8 cellular contexts compared by ENCODE assay signal in the genomic region with DNA sequence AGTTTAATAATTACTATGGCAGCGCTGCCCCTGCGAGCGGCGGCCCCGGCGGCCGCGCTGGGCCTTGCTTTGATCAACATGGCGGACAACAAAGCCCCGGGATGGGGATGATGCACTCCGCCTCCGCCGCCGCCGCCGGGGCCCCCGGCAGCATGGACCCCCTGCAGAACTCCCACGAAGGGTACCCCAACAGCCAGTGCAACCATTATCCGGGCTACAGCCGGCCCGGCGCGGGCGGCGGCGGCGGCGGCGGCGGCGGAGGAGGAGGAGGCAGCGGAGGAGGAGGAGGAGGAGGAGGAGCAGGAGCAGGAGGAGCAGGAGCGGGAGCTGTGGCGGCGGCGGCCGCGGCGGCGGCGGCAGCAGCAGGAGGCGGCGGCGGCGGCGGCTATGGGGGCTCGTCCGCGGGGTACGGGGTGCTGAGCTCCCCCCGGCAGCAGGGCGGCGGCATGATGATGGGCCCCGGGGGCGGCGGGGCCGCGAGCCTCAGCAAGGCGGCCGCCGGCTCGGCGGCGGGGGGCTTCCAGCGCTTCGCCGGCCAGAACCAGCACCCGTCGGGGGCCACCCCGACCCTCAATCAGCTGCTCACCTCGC. TPM values are rescaled to one million over a fixed set of nuclear protein-coding genes. Genes with fewer than 3 reads are reported as not detected.
DNase-seq lines count a peak whose midpoint lies in the region; ATAC-seq and TF ChIP-seq lines count a peak whose summit lies in the region.

No MANE protein-coding gene starts in this region.

- peaks cover 69% of the 10 kb centered on the region for H3K79me2 ChIP-seq in ACC112 (ENCODE audit: control insufficient read depth, insufficient read depth, low read length, unreplicated experiment)
- H3K79me2 ChIP-seq in OCI-LY1 (ENCODE audit: insufficient read depth, low read length): peaks cover 42% of the 10 kb centered on the region

- H2AFZ ChIP-seq in ACC112 (ENCODE audit: low read length, unreplicated experiment): peak overlapping the region; percentile 17
- no peak overlapping the region for H2AFZ ChIP-seq in OCI-LY1 (ENCODE audit: low read length)

- no peaks in the 10 kb centered on the region for H3K9me2 ChIP-seq in OCI-LY1 (ENCODE audit: low read depth, low read length)

- H3K36me3 ChIP-seq in ACC112 (ENCODE audit: insufficient read depth, low read length) (no peaks in the 10 kb centered on the region), OCI-LY1 (ENCODE audit: insufficient read depth, low read length) (peaks cover 4% of the 10 kb centered on the region; the same call in 1 of the 2 replicates), thoracic aorta (no peaks in the 10 kb centered on the region)

- H3K4me3 Mint-ChIP-seq in activated T-helper 17 cell treated with anti-CD3 and anti-CD28 coated beads, Interleukin-2, amount 50 U/mL, for 72 hours: peak overlapping the region; percentile 92

- no peaks in the 10 kb centered on the region for H3F3A ChIP-seq in OCI-LY1 (ENCODE audit: insufficient read depth, low read length)

- H3K9ac ChIP-seq in OCI-LY1 (ENCODE audit: low read length): peak overlapping the region; percentile 92

- H3K27ac ChIP-seq in ACC112 (ENCODE audit: low read depth, low read length) (peak overlapping the region; percentile 56), OCI-LY1 (ENCODE audit: low read depth, low read length, poor library complexity, severe bottlenecking) (peak overlapping the region; percentile 88), thoracic aorta (peak overlapping the region; percentile 93 to 94)

- H3K4me3 ChIP-seq in ACC112 (ENCODE audit: low read depth, low read length) (peak overlapping the region; percentile 89), OCI-LY1 (ENCODE audit: low read depth, low read length, poor library complexity, severe bottlenecking) (peak overlapping the region; percentile 81), foreskin fibroblast (ENCODE audit: low read depth in 1 of 2, low read length in 2 of 2) (peak overlapping the region; percentile 67 to 89), thoracic aorta (peak overlapping the region; percentile 89)

- no peaks in the 10 kb centered on the region for H4K20me1 ChIP-seq in OCI-LY1 (ENCODE audit: insufficient read depth, low read length)

- H3K36me3 Mint-ChIP-seq in activated T-helper 17 cell treated with anti-CD3 and anti-CD28 coated beads, Interleukin-2, amount 50 U/mL, for 72 hours (ENCODE audit: low read depth): peaks cover 34% of the 10 kb centered on the region

- no peaks in the 10 kb centered on the region for H3K9me3 Mint-ChIP-seq in activated T-helper 17 cell treated with anti-CD3 and anti-CD28 coated beads, Interleukin-2, amount 50 U/mL, for 72 hours

- H3K4me1 Mint-ChIP-seq in activated T-helper 17 cell treated with anti-CD3 and anti-CD28 coated beads, Interleukin-2, amount 50 U/mL, for 72 hours: peaks cover 9% of the 10 kb centered on the region

- TF ChIP-seq CTCF in OCI-LY1 (IDR thresholded peaks at IDR 0.05; ENCODE audit: low read length) (no peak), foreskin fibroblast (IDR thresholded peaks at IDR 0.05; ENCODE audit: low read depth, low read length) (no peak), thoracic aorta (IDR thresholded peaks at IDR 0.05) (no peak)

- peaks cover 29% of the 10 kb centered on the region for H3K4me1 ChIP-seq in ACC112 (ENCODE audit: control insufficient read depth, insufficient read depth, low read length, unreplicated experiment)
- H3K4me1 ChIP-seq in OCI-LY1 (ENCODE audit: insufficient read depth, low read length, severe bottlenecking): peaks cover 56% of the 10 kb centered on the region
- H3K4me1 ChIP-seq in thoracic aorta (ENCODE audit: control insufficient read depth in 1 of 2, low read depth in 2 of 2): peaks cover 21 to 46% of the 10 kb centered on the region in 2 donors

- peak; percentile 2 for ATAC-seq in activated T-helper 17 cell treated with anti-CD3 and anti-CD28 coated beads, Interleukin-2, amount 50 U/mL, for 72 hours (replicated peaks)
- ATAC-seq in thoracic aorta (ENCODE audit: insufficient number of reproducible peaks, low FRiP score, low read depth): peak; percentile 5
- ATAC-seq in HG02970 (IDR thresholded peaks at IDR 0.05; ENCODE audit: low FRiP score, unreplicated experiment): no peak

- DNase-seq in GM19238 (ENCODE audit: insufficient read length, low spot score): peak; percentile 20
- DNase-seq in foreskin fibroblast: peak; percentile 30 to 74
- DNase-seq in nucleus accumbens (lab: John Stamatoyannopoulos, UW): peak in 41 of 56 donors; percentile 18 to 77 (median 46)
- DNase-seq in thoracic aorta (ENCODE audit: low spot score): no peak

- no peaks in the 10 kb centered on the region for H3K27me3 Mint-ChIP-seq in activated T-helper 17 cell treated with anti-CD3 and anti-CD28 coated beads, Interleukin-2, amount 50 U/mL, for 72 hours

- H3K27ac Mint-ChIP-seq in activated T-helper 17 cell treated with anti-CD3 and anti-CD28 coated beads, Interleukin-2, amount 50 U/mL, for 72 hours: peak overlapping the region; percentile 94

- H3K9me3 ChIP-seq in OCI-LY1 (ENCODE audit: low read length) (no peaks in the 10 kb centered on the region), thoracic aorta (no peaks in the 10 kb centered on the region)

- H3K4me2 ChIP-seq in OCI-LY1 (ENCODE audit: low read length): peak overlapping the region; percentile 97

- H3K27me3 ChIP-seq in ACC112 (ENCODE audit: insufficient read depth, low read length) (no peaks in the 10 kb centered on the region), OCI-LY1 (ENCODE audit: insufficient read depth, low read length) (no peaks in the 10 kb centered on the region), thoracic aorta (replicated peaks; ENCODE audit: insufficient read depth) (no peaks in the 10 kb centered on the region)

RNA-seq across cellular contexts. Expression of a gene that starts 1.5 kb away (rescaled TPM):
- 10 to 100 TPM; 66.7 to 67.3 TPM for total RNA-seq in activated T-helper 17 cell treated with anti-CD3 and anti-CD28 coated beads, Interleukin-2, amount 50 U/mL, for 72 hours
- total RNA-seq in thoracic aorta: 100 to 1,000 TPM; 120 to 158 TPM
